In the genomic region with DNA sequence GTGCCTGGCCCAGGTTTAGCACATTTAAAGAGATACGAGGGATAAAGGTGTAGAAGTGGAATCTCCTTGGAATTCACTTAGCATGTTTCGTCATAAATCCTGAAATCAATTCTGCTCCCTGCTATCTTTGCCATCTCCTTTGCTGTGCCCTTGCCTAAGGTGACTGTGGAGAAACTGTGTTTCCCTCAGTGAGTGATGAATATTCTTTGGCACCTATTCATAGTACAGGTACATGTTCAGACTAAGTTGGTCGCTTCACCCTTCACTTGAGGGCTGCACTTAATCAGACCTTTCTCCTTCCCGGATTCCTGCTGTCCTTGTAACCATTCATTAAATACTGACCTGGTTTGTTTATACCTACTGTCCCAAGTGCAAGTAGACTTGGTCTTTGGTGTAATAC, we compare ENCODE assay signal across 14 cellular contexts.
"Had no signal": no experiment of that assay in that cellular context is flagged by ENCODE, and none has a peak within 500 bp of the region (broad histone marks: within the 10 kb centered on the region; RNA-seq: fewer than 3 reads in every experiment).

No MANE protein-coding gene starts in this region.

- H3K9me3 Mint-ChIP-seq: naive thymus-derived CD8-positive, alpha-beta T cell had no signal

- H3K4me1 ChIP-seq: tibial artery, upper lobe of left lung had no signal

- H3K4me3 Mint-ChIP-seq: naive thymus-derived CD8-positive, alpha-beta T cell had no signal

- FAIRE-seq: frontal cortex, small intestine had no signal

- H3K27me3 ChIP-seq: heart left ventricle, tibial artery, upper lobe of left lung, vagina had no signal

- ATAC-seq: heart left ventricle; naive thymus-derived CD8-positive, alpha-beta T cell; right cardiac atrium had no signal

- H3K4me3 ChIP-seq: coronary artery, heart left ventricle, mucosa of descending colon, tibial artery, upper lobe of left lung, vagina had no signal

- DNase-seq: effector CD4-positive, alpha-beta T cell; heart left ventricle; hippocampal formation; mucosa of descending colon; naive thymus-derived CD8-positive, alpha-beta T cell; right cardiac atrium; small intestine; stimulated activated CD4-positive, alpha-beta T cell treated with anti-CD3 and anti-CD28 coated beads, Interleukin-2, amount 100 ng/mL, for 48 hours; stimulated activated naive CD4-positive, alpha-beta T cell treated with Interleukin-2 at 50 U/mL for 16 hours; tibial artery; upper lobe of left lung had no signal

- H3K27ac ChIP-seq: coronary artery, heart left ventricle, tibial artery, upper lobe of left lung, vagina had no signal

- H3K27me3 Mint-ChIP-seq: naive thymus-derived CD8-positive, alpha-beta T cell had no signal
